Comparison of ENCODE assay signal across 9 cellular contexts in the genomic region with DNA sequence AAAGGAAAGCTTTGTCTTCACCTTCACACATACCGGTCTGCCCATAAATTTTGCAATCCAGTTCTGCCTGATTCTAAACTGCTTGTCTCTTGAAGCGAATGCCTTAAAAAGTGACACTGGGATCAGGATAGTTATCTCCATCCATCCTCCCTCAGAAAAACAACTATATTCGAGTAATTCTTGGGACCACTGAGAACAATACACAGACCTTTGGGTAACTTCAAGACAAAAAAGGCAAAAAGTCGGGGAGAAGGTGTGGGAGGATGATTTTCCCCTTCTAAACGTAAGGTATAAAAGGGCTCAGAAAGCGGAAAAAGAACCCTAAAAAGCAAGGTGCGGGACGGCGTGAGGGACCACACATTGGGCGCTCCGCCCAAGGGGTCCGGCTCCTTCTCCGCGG. TPM values are rescaled to one million over a fixed set of nuclear protein-coding genes. Genes with fewer than 3 reads are reported as not detected.
DNase-seq lines count a peak whose midpoint lies in the region; ATAC-seq and TF ChIP-seq lines count a peak whose summit lies in the region.
"Not testable (repeated sequence)": the region's sequence is repeated elsewhere in the genome, so short reads cannot be mapped to it uniquely, and the experiment has no call there.
"Had no signal": no experiment of that assay in that cellular context is flagged by ENCODE, and none has a peak within 500 bp of the region (broad histone marks: within the 10 kb centered on the region; RNA-seq: fewer than 3 reads in every experiment).

No MANE protein-coding gene starts in this region.

- H3K4me3 ChIP-seq in BE2C (ENCODE audit: low read depth, low read length) = peak overlapping the region; percentile 43
- H3K4me3 ChIP-seq in heart left ventricle = peak overlapping the region in 11 of 12 donors; percentile 23 to 57 (median 51)
- peak overlapping the region; percentile 61 for H3K4me3 ChIP-seq in skeletal muscle satellite cell (ENCODE audit: low read length)

- H3K27me3 ChIP-seq in BE2C; heart left ventricle; skeletal muscle satellite cell (ENCODE audit: control insufficient read depth, insufficient read depth, low read length): not testable (repeated sequence)

- not testable (repeated sequence) for H3K36me3 Mint-ChIP-seq in activated T-cell treated with anti-CD3 and anti-CD28 coated beads, Interleukin-2, amount 50 U/mL, for 24 hours (ENCODE audit: low read depth); central memory CD8-positive, alpha-beta T cell (ENCODE audit: insufficient read depth); mesothelial cell of epicardium

- H3K4me1 ChIP-seq in BE2C; skeletal muscle satellite cell (ENCODE audit: control insufficient read depth, insufficient read depth, low read length): not testable (repeated sequence)
- H3K4me1 ChIP-seq in heart left ventricle = peaks cover 0 to 17% (median 10%) of the 10 kb centered on the region in 12 donors

- not testable (repeated sequence) for TF ChIP-seq POLR2A in heart left ventricle (IDR thresholded peaks at IDR 0.05)

- WGBS in heart left ventricle, 4 donors = 18 to 24% (median 20%) methylated on average over 5 to 8 of the region's 14 CpGs

- peak overlapping the region; percentile 34 for H3K4me3 Mint-ChIP-seq in activated T-cell treated with anti-CD3 and anti-CD28 coated beads, Interleukin-2, amount 50 U/mL, for 24 hours
- H3K4me3 Mint-ChIP-seq in central memory CD8-positive, alpha-beta T cell = peak overlapping the region; percentile 61
- H3K4me3 Mint-ChIP-seq in mesothelial cell of epicardium = peak overlapping the region; percentile 64

- H3K4me1 Mint-ChIP-seq in activated T-cell treated with anti-CD3 and anti-CD28 coated beads, Interleukin-2, amount 50 U/mL, for 24 hours (ENCODE audit: low read depth) = peaks cover 22% of the 10 kb centered on the region
- peaks cover 19% of the 10 kb centered on the region for H3K4me1 Mint-ChIP-seq in central memory CD8-positive, alpha-beta T cell
- peaks cover 15% of the 10 kb centered on the region for H3K4me1 Mint-ChIP-seq in mesothelial cell of epicardium

- ATAC-seq in GM21528 (IDR thresholded peaks at IDR 0.05; ENCODE audit: low FRiP score, unreplicated experiment) (peak; percentile 3), HG03439 (IDR thresholded peaks at IDR 0.05; ENCODE audit: unreplicated experiment) (peak; percentile 0)
- not testable (repeated sequence) for ATAC-seq in central memory CD8-positive, alpha-beta T cell (replicated peaks; ENCODE audit: extremely low read depth, poor library complexity, severe bottlenecking); heart left ventricle

- H3K27ac Mint-ChIP-seq in activated T-cell treated with anti-CD3 and anti-CD28 coated beads, Interleukin-2, amount 50 U/mL, for 24 hours; central memory CD8-positive, alpha-beta T cell (ENCODE audit: low read depth); mesothelial cell of epicardium: not testable (repeated sequence)

- H3K9ac ChIP-seq in skeletal muscle satellite cell (ENCODE audit: low read depth, low read length) = not testable (repeated sequence)

- not testable (repeated sequence) for H3K9me3 Mint-ChIP-seq in activated T-cell treated with anti-CD3 and anti-CD28 coated beads, Interleukin-2, amount 50 U/mL, for 24 hours; central memory CD8-positive, alpha-beta T cell; mesothelial cell of epicardium

- intact Hi-C loops in heart left ventricle (cut with DNase I) = not testable (repeated sequence)

- TF ChIP-seq CTCF in BE2C (IDR thresholded peaks at IDR 0.05; ENCODE audit: low read depth, low read length); heart left ventricle (IDR thresholded peaks at IDR 0.05); mesothelial cell of epicardium (IDR thresholded peaks at IDR 0.05; ENCODE audit: unreplicated experiment): not testable (repeated sequence)

- peak overlapping the region; percentile 73 for H3K4me2 ChIP-seq in skeletal muscle satellite cell (ENCODE audit: low read length)

- DNase-seq in BE2C; activated T-cell treated with anti-CD3 and anti-CD28 coated beads, Interleukin-2, amount 50 U/mL, for 24 hours; central memory CD8-positive, alpha-beta T cell (ENCODE audit: low spot score in 2 of 2); heart left ventricle; mesothelial cell of epicardium (ENCODE audit: low spot score in 2 of 2, unreplicated experiment in 2 of 2): not testable (repeated sequence)

- not testable (repeated sequence) for H3K36me3 ChIP-seq in BE2C; heart left ventricle; skeletal muscle satellite cell (ENCODE audit: insufficient read depth, low read length)

- H3K9me3 ChIP-seq in BE2C; heart left ventricle; skeletal muscle satellite cell (replicated peaks; ENCODE audit: low read length): not testable (repeated sequence)

- peak overlapping the region in 3 of 12 donors; percentile 4 to 37 (median 23) for H3K27ac ChIP-seq in heart left ventricle

- H3K27me3 Mint-ChIP-seq in activated T-cell treated with anti-CD3 and anti-CD28 coated beads, Interleukin-2, amount 50 U/mL, for 24 hours = peaks cover 35% of the 10 kb centered on the region
- H3K27me3 Mint-ChIP-seq in central memory CD8-positive, alpha-beta T cell = peaks cover 16% of the 10 kb centered on the region
- peaks cover 21% of the 10 kb centered on the region for H3K27me3 Mint-ChIP-seq in mesothelial cell of epicardium (ENCODE audit: low read depth)

RNA-seq across cellular contexts. Expression of a gene that starts 2.1 kb away (rescaled TPM):
- not detected for polyA plus RNA-seq in BE2C (2012; ENCODE audit: insufficient read depth, insufficient read length, low read depth)
- total RNA-seq in heart left ventricle (1 to 10 TPM in 1 of 9 donors, under 1 TPM in 8; 0.24 to 1.3 (median 0.63) TPM), mesothelial cell of epicardium (0.72 to 0.97 TPM (median 0.93 TPM) in 3 replicates)
- polyA plus RNA-seq in heart left ventricle = under 1 TPM in 1 of 2 donors, not detected in 1; 0.19 TPM
- 0.44 and 0.51 TPM in 2 replicates for total RNA-seq in skeletal muscle satellite cell (2012; rRNA removed)
- total RNA-seq: HT1080 had no signal

RNA-seq across cellular contexts. Expression of a gene that starts 25.3 kb away (rescaled TPM):
- 135 TPM for polyA plus RNA-seq in BE2C (2012; ENCODE audit: insufficient read depth, insufficient read length, low read depth)
- total RNA-seq in heart left ventricle (100 to 1,000 TPM; 109 to 332 (median 245) TPM), mesothelial cell of epicardium (71.8 to 78.2 TPM (median 72.9 TPM) in 3 replicates)
- polyA plus RNA-seq in heart left ventricle = 100 to 1,000 TPM; 144 to 415 TPM
- 25.1 and 43.9 TPM in 2 replicates for total RNA-seq in skeletal muscle satellite cell (2012; rRNA removed)
